17 cellular contexts compared by ENCODE assay signal in genomic region chr4:66489370-66489769, GRCh38.
"Had no signal": no experiment of that assay in that cellular context is flagged by ENCODE, and none has a peak within 500 bp of the region (broad histone marks: within the 10 kb centered on the region; RNA-seq: fewer than 3 reads in every experiment).

No MANE protein-coding gene starts in this region.

- H3K4me1 Mint-ChIP-seq: activated CD4-positive, alpha-beta T cell treated with anti-CD3 and anti-CD28 coated beads, Interleukin-2, amount 10 ng/mL, durations not matched to agents 7 days and 5 days; activated naive CD4-positive, alpha-beta T cell treated with anti-CD3 and anti-CD28 coated beads, Interleukin-2, amount 10 ng/mL, durations not matched to agents 7 days and 5 days; stimulated activated naive CD8-positive, alpha-beta T cell treated with anti-CD3 and anti-CD28 coated beads, Interleukin-15, amount 100 ng/mL, for 72 hours had no signal

- H3K27ac ChIP-seq: left lung, vagina had no signal

- H3K4me3 Mint-ChIP-seq: activated CD4-positive, alpha-beta T cell treated with anti-CD3 and anti-CD28 coated beads, Interleukin-2, amount 10 ng/mL, durations not matched to agents 7 days and 5 days; activated CD8-positive, alpha-beta T cell treated with anti-CD3 and anti-CD28 coated beads, Interleukin-2, amount 10 ng/mL, durations not matched to agents 7 days and 5 days; activated naive CD4-positive, alpha-beta T cell treated with anti-CD3 and anti-CD28 coated beads, Interleukin-2, amount 10 ng/mL, durations not matched to agents 7 days and 5 days; activated T-cell treated with anti-CD3 and anti-CD28 coated beads, Interleukin-2, amount 50 U/mL, for 4 hours; stimulated activated naive CD8-positive, alpha-beta T cell treated with anti-CD3 and anti-CD28 coated beads, Interleukin-15, amount 100 ng/mL, for 72 hours had no signal

- H3K9me3 Mint-ChIP-seq: activated CD4-positive, alpha-beta T cell treated with anti-CD3 and anti-CD28 coated beads, Interleukin-2, amount 10 ng/mL, durations not matched to agents 7 days and 5 days; activated naive CD4-positive, alpha-beta T cell treated with anti-CD3 and anti-CD28 coated beads, Interleukin-2, amount 10 ng/mL, durations not matched to agents 7 days and 5 days had no signal

- H3K27ac Mint-ChIP-seq: activated CD4-positive, alpha-beta T cell treated with anti-CD3 and anti-CD28 coated beads, Interleukin-2, amount 10 ng/mL, durations not matched to agents 7 days and 5 days; activated CD8-positive, alpha-beta T cell treated with anti-CD3 and anti-CD28 coated beads, Interleukin-2, amount 10 ng/mL, durations not matched to agents 7 days and 5 days; activated naive CD4-positive, alpha-beta T cell treated with anti-CD3 and anti-CD28 coated beads, Interleukin-2, amount 10 ng/mL, durations not matched to agents 7 days and 5 days; stimulated activated naive CD8-positive, alpha-beta T cell treated with anti-CD3 and anti-CD28 coated beads, Interleukin-15, amount 100 ng/mL, for 72 hours had no signal

- H3K9me3 ChIP-seq: left lung, vagina had no signal

- H3K27me3 Mint-ChIP-seq: activated CD4-positive, alpha-beta T cell treated with anti-CD3 and anti-CD28 coated beads, Interleukin-2, amount 10 ng/mL, durations not matched to agents 7 days and 5 days; activated naive CD4-positive, alpha-beta T cell treated with anti-CD3 and anti-CD28 coated beads, Interleukin-2, amount 10 ng/mL, durations not matched to agents 7 days and 5 days; progenitor cell of endocrine pancreas; stimulated activated naive CD8-positive, alpha-beta T cell treated with anti-CD3 and anti-CD28 coated beads, Interleukin-15, amount 100 ng/mL, for 72 hours had no signal

- H3K36me3 Mint-ChIP-seq: activated naive CD4-positive, alpha-beta T cell treated with anti-CD3 and anti-CD28 coated beads, Interleukin-2, amount 10 ng/mL, durations not matched to agents 7 days and 5 days had no signal

- H3K36me3 ChIP-seq: left lung, vagina had no signal

- DNase-seq: activated CD4-positive, alpha-beta T cell treated with anti-CD3 and anti-CD28 coated beads, Interleukin-2, amount 10 ng/mL, durations not matched to agents 7 days and 5 days; activated CD8-positive, alpha-beta T cell treated with anti-CD3 and anti-CD28 coated beads, Interleukin-2, amount 10 ng/mL, durations not matched to agents 7 days and 5 days; activated naive CD4-positive, alpha-beta T cell treated with anti-CD3 and anti-CD28 coated beads, Interleukin-2, amount 10 ng/mL, durations not matched to agents 7 days and 5 days; activated T-cell treated with anti-CD3 and anti-CD28 coated beads, Interleukin-2, amount 50 U/mL, for 4 hours; aorta; dermis blood vessel endothelial cell; effector memory CD4-positive, alpha-beta T cell; foreskin melanocyte; head of caudate nucleus; left lung; stimulated activated CD4-positive, alpha-beta T cell treated with anti-CD3 and anti-CD28 coated beads, Interleukin-15, amount 100 ng/mL, for 24 hours; stimulated activated CD4-positive, alpha-beta T cell treated with anti-CD3 and anti-CD28 coated beads, Interleukin-4, amount 100 ng/mL, for 1 hour; stimulated activated naive CD8-positive, alpha-beta T cell treated with anti-CD3 and anti-CD28 coated beads, Interleukin-15, amount 100 ng/mL, for 72 hours; T-helper 1 cell; T-helper 9 cell had no signal

- ATAC-seq: activated CD8-positive, alpha-beta T cell treated with anti-CD3 and anti-CD28 coated beads, Interleukin-2, amount 10 ng/mL, durations not matched to agents 7 days and 5 days; activated T-cell treated with anti-CD3 and anti-CD28 coated beads, Interleukin-2, amount 50 U/mL, for 4 hours; stimulated activated naive CD8-positive, alpha-beta T cell treated with anti-CD3 and anti-CD28 coated beads, Interleukin-15, amount 100 ng/mL, for 72 hours had no signal

- H3K4me1 ChIP-seq: left lung, vagina had no signal

- H3K4me3 ChIP-seq: left lung, vagina had no signal

- H3K27me3 ChIP-seq: left lung, vagina had no signal
